ENCODE assay signal across 8 cellular contexts in genomic region chr18:53361044-53361443, GRCh38.
"Had no signal": no experiment of that assay in that cellular context is flagged by ENCODE, and none has a peak within 500 bp of the region (broad histone marks: within the 10 kb centered on the region; RNA-seq: fewer than 3 reads in every experiment).

No MANE protein-coding gene starts in this region.

- DNase-seq: H7, HFFc6, KBM-7 had no signal

- ATAC-seq: GM23338, HCT116 had no signal

- H3K36me3 ChIP-seq: HAP-1 had no signal

- H3K27ac ChIP-seq: KMS-11 had no signal

- H3K9me3 ChIP-seq: HAP-1 had no signal

- H3K4me2 ChIP-seq: GM23338, KMS-11 had no signal

- H3K9ac ChIP-seq: KMS-11 had no signal

- FAIRE-seq: HTR-8/SVneo had no signal

- H2AFZ ChIP-seq: GM23338 had no signal

- H3K4me1 ChIP-seq: HAP-1 had no signal

- H3K4me3 ChIP-seq: GM23338, HAP-1 had no signal
